ENCODE assay signal across 25 cellular contexts in the genomic region with DNA sequence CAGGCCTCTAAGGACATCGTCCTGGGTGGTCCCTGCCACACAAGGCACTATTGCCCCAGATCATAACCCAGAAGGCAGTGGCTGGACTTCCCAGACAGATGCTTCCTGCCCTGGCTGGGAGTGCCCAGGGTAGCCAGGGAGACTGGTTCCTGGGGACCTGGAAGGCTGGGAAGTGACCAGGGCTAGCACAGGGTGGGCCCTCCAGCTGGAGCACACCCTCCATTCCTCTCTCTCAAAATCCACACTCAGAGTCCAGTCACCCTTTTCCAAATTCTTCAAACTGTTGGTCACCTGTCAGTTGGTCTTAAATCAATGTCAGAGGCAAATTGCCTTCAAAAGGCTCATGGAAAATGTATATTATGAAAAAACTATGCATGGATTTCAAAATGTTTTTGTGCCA. TPM values are rescaled to one million over a fixed set of nuclear protein-coding genes. Genes with fewer than 3 reads are reported as not detected.
A peak's percentile ranks its signal among the peaks of the same experiment; 100 is the strongest.
DNase-seq lines count a peak whose midpoint lies in the region; ATAC-seq and TF ChIP-seq lines count a peak whose summit lies in the region.
"Had no signal": no experiment of that assay in that cellular context is flagged by ENCODE, and none has a peak within 500 bp of the region (broad histone marks: within the 10 kb centered on the region; RNA-seq: fewer than 3 reads in every experiment).

No MANE protein-coding gene starts in this region.

- dilution Hi-C loops in IMR-90 (cut with HindIII; ENCODE audit: low sequenced_read_pairs, unreplicated experiment): no loop called here

- H3K18ac ChIP-seq in IMR-90 (ENCODE audit: low read depth, low read length): no peak overlapping the region

- H3K27me3 ChIP-seq in IMR-90 (ENCODE audit: control insufficient read depth, insufficient read depth, low read length) (no peaks in the 10 kb centered on the region), sigmoid colon (no peaks in the 10 kb centered on the region)

- DNase-seq in EH (ENCODE audit: low read depth): peak; percentile 48
- DNase-seq in IMR-90: no peak
- DNase-seq in dermis blood vessel endothelial cell: peak; percentile 70
- DNase-seq in sigmoid colon: peak; percentile 50
- DNase-seq in effector memory CD8-positive, alpha-beta T cell: no peak
- DNase-seq in NCI-H345 (lab: John Stamatoyannopoulos, UW): no peak
- no peak for DNase-seq in germinal center (ENCODE audit: low spot score)
- DNase-seq: activated T-cell treated with anti-CD3 and anti-CD28 coated beads, Interleukin-2, amount 50 U/mL, for 24 hours; caudate nucleus; CD4-positive, alpha-beta T cell; cortex of kidney; DND-41; endodermal cell; GOT3; NCI-H187; NCI-H510A; stimulated activated naive B cell treated with anti-CD40 and anti-IgM and Interleukin-4, amounts not matched to agents 10 μg/mL and 1 μg/mL and 100 μg/mL, for 72 hours; substantia nigra had no signal

- no peak for TF ChIP-seq EP300 in sigmoid colon (IDR thresholded peaks at IDR 0.05)

- H3K9me3 Mint-ChIP-seq in effector memory CD8-positive, alpha-beta T cell: no peaks in the 10 kb centered on the region
- H3K9me3 Mint-ChIP-seq: activated T-cell treated with anti-CD3 and anti-CD28 coated beads, Interleukin-2, amount 50 U/mL, for 24 hours; CD4-positive, alpha-beta T cell; stimulated activated naive B cell treated with anti-CD40 and anti-IgM and Interleukin-4, amounts not matched to agents 10 μg/mL and 1 μg/mL and 100 μg/mL, for 72 hours; T-helper 1 cell treated with Interleukin-12 subunit alpha and Interleukin-12 subunit beta and Interleukin-4 antibody, amounts not matched to agents 30 μg/mL and 1 μg/mL, for 36 hours had no signal

- H4K8ac ChIP-seq in IMR-90 (ENCODE audit: low read depth in 2 of 2, low read length in 2 of 2): no peak overlapping the region; a peak in 1 of 4 replicates

- H3K36me3 ChIP-seq in IMR-90 (ENCODE audit: control insufficient read depth, insufficient read depth, low read length) (no peaks in the 10 kb centered on the region), sigmoid colon (no peaks in the 10 kb centered on the region)

- peak overlapping the region; percentile 9; the same call in 1 of the 2 replicates for H3K23ac ChIP-seq in IMR-90 (ENCODE audit: low read depth, low read length)

- no peak overlapping the region for H2BK20ac ChIP-seq in IMR-90 (ENCODE audit: low read depth, low read length)

- peaks cover 5% of the 10 kb centered on the region; the same call in 1 of the 2 replicates for H3K9me1 ChIP-seq in IMR-90 (ENCODE audit: insufficient read depth, low read length)

- H3K9me3 ChIP-seq in IMR-90 (ENCODE audit: control insufficient read depth, insufficient read depth, low read length) (peaks cover 3% of the 10 kb centered on the region), sigmoid colon (no peaks in the 10 kb centered on the region)
- H3K9me3 ChIP-seq: A549 had no signal

- no peak overlapping the region for H3K27ac ChIP-seq in IMR-90 (ENCODE audit: insufficient read depth, low read length)
- H3K27ac ChIP-seq in sigmoid colon: no peak overlapping the region
- H3K27ac ChIP-seq: A549, HL-60, SK-N-MC had no signal

- H2BK120ac ChIP-seq in IMR-90 (ENCODE audit: low read depth, low read length): peak overlapping the region; percentile 23; the same call in 1 of the 2 replicates

- H3K4me2 ChIP-seq in IMR-90 (ENCODE audit: low read depth, low read length): no peak overlapping the region
- H3K4me2 ChIP-seq: A549 had no signal

- H2BK5ac ChIP-seq in IMR-90 (ENCODE audit: low read depth, low read length, poor library complexity, severe bottlenecking): no peak overlapping the region

- no peaks in the 10 kb centered on the region for H4K20me1 ChIP-seq in IMR-90 (ENCODE audit: insufficient read depth, low read length)

- H3K4me1 Mint-ChIP-seq in effector memory CD8-positive, alpha-beta T cell (ENCODE audit: low read depth in 2 of 2): no peaks in the 10 kb centered on the region
- H3K4me1 Mint-ChIP-seq: endodermal cell; stimulated activated naive B cell treated with anti-CD40 and anti-IgM and Interleukin-4, amounts not matched to agents 10 μg/mL and 1 μg/mL and 100 μg/mL, for 72 hours had no signal

- no peak overlapping the region for H3K56ac ChIP-seq in IMR-90 (ENCODE audit: extremely low read depth, insufficient read depth, low read length)

- no peak overlapping the region for H3K9ac ChIP-seq in IMR-90 (ENCODE audit: low read depth, low read length)

- WGBS in IMR-90 (ENCODE audit: extremely low coverage in 2 of 2, insufficient read length in 1 of 2), 2 experiments: no CpG with 5 or more reads among the region's 1 CpG
- WGBS in sigmoid colon, 2 donors: 92 to 94% methylated on average over 1 of the region's 1 CpG

- H3K4me1 ChIP-seq in IMR-90 (ENCODE audit: control insufficient read depth, insufficient read depth, low read length): peaks cover 2% of the 10 kb centered on the region; the same call in 1 of the 2 replicates
- H3K4me1 ChIP-seq in sigmoid colon: no peaks in the 10 kb centered on the region
- H3K4me1 ChIP-seq: A549 had no signal

- peak overlapping the region; percentile 73 for H2AFZ ChIP-seq in IMR-90 (replicated peaks; ENCODE audit: low read length, poor library complexity)

- no peak for ATAC-seq in IMR-90 (ENCODE audit: low read depth)
- no peak for ATAC-seq in effector memory CD8-positive, alpha-beta T cell (replicated peaks)
- ATAC-seq in HG03280 (IDR thresholded peaks at IDR 0.05; ENCODE audit: unreplicated experiment): no peak
- ATAC-seq: A549; stimulated activated naive B cell treated with anti-CD40 and anti-IgM and Interleukin-4, amounts not matched to agents 10 μg/mL and 1 μg/mL and 100 μg/mL, for 72 hours had no signal

- no peaks in the 10 kb centered on the region for H3K79me1 ChIP-seq in IMR-90 (ENCODE audit: low read depth in 1 of 2, low read length in 2 of 2)

- intact Hi-C loops in IMR-90 (cut with micrococcal nuclease) (no loop called here), sigmoid colon (cut with DNase I) (no loop called here)

- TF ChIP-seq CTCF in IMR-90 (conservative IDR thresholded peaks at IDR 0.05; ENCODE audit: low read depth, low read length) (no peak), sigmoid colon (IDR thresholded peaks at IDR 0.05) (no peak)

- TF ChIP-seq POLR2A in IMR-90 (IDR thresholded peaks at IDR 0.05; ENCODE audit: low read depth, low read length): no peak
- TF ChIP-seq POLR2A in sigmoid colon (IDR thresholded peaks at IDR 0.05): no peak

- peaks cover 19 to 50% of the 10 kb centered on the region in 2 donors for H3K27me3 Mint-ChIP-seq in effector memory CD8-positive, alpha-beta T cell

- no peak overlapping the region for H3K4me3 Mint-ChIP-seq in effector memory CD8-positive, alpha-beta T cell
- H3K4me3 Mint-ChIP-seq: activated T-cell treated with anti-CD3 and anti-CD28 coated beads, Interleukin-2, amount 50 U/mL, for 24 hours; CD4-positive, alpha-beta T cell; endodermal cell; nephron; stimulated activated naive B cell treated with anti-CD40 and anti-IgM and Interleukin-4, amounts not matched to agents 10 μg/mL and 1 μg/mL and 100 μg/mL, for 72 hours; T-helper 1 cell treated with Interleukin-12 subunit alpha and Interleukin-12 subunit beta and Interleukin-4 antibody, amounts not matched to agents 30 μg/mL and 1 μg/mL, for 36 hours had no signal

- H3K36me3 Mint-ChIP-seq in effector memory CD8-positive, alpha-beta T cell (ENCODE audit: insufficient read depth): no peaks in the 10 kb centered on the region
- H3K36me3 Mint-ChIP-seq: stimulated activated naive B cell treated with anti-CD40 and anti-IgM and Interleukin-4, amounts not matched to agents 10 μg/mL and 1 μg/mL and 100 μg/mL, for 72 hours had no signal

- H3K4ac ChIP-seq in IMR-90 (ENCODE audit: low read depth, low read length): no peak overlapping the region

- H2BK15ac ChIP-seq in IMR-90 (ENCODE audit: low read depth, low read length): no peak overlapping the region

- H3K14ac ChIP-seq in IMR-90 (replicated peaks; ENCODE audit: low read depth, low read length): peak overlapping the region; percentile 29; the same call in 1 of the 2 replicates

- peak overlapping the region; percentile 65 for H2AK9ac ChIP-seq in IMR-90 (replicated peaks; ENCODE audit: low read depth, low read length, poor library complexity)

- no peak for TF ChIP-seq RAD21 in IMR-90 (IDR thresholded peaks at IDR 0.05; ENCODE audit: low read length)

- BruUV-seq in IMR-90 (replicated peaks; lab: Mats Ljungman, UMichigan): no TSS peak

- POLR2A ChIA-PET in IMR-90 (lab: Charles Lee; ENCODE audit: unreplicated experiment): no interaction called here

- H3K4me3 ChIP-seq in IMR-90 (ENCODE audit: insufficient read depth, low read depth, low read length) (no peak overlapping the region), sigmoid colon (no peak overlapping the region)
- H3K4me3 ChIP-seq: A549, SK-N-MC had no signal

- H4K91ac ChIP-seq in IMR-90 (ENCODE audit: insufficient read depth, low read depth, low read length): no peak overlapping the region

- CTCF ChIA-PET in IMR-90 (lab: Yijun Ruan, JAX): no interaction called here

- H3K27ac Mint-ChIP-seq in effector memory CD8-positive, alpha-beta T cell: no peak overlapping the region
- H3K27ac Mint-ChIP-seq: activated T-cell treated with anti-CD3 and anti-CD28 coated beads, Interleukin-2, amount 50 U/mL, for 24 hours; CD4-positive, alpha-beta T cell; endodermal cell; nephron; stimulated activated naive B cell treated with anti-CD40 and anti-IgM and Interleukin-4, amounts not matched to agents 10 μg/mL and 1 μg/mL and 100 μg/mL, for 72 hours; T-helper 1 cell treated with Interleukin-12 subunit alpha and Interleukin-12 subunit beta and Interleukin-4 antibody, amounts not matched to agents 30 μg/mL and 1 μg/mL, for 36 hours had no signal

- no peak overlapping the region for H4K5ac ChIP-seq in IMR-90 (ENCODE audit: low read depth, low read length)

- in situ Hi-C loops in IMR-90 (cut with MboI; ENCODE audit: low sequenced_read_pairs): no loop called here

- H2AK5ac ChIP-seq in IMR-90 (ENCODE audit: low read depth, low read length): no peak overlapping the region; the same call in 1 of the 2 replicates

TF ChIP-seq in IMR-90, 13 proteins besides CTCF, POLR2A, EP300 and RAD21 (continues in another document):
- TF ChIP-seq MAZ (IDR thresholded peaks at IDR 0.05; ENCODE audit: borderline replicate concordance, low read depth, low read length) (no peak), MXI1 (IDR thresholded peaks at IDR 0.05; ENCODE audit: borderline replicate concordance, low read depth, low read length) (no peak)

RNA-seq across cellular contexts. Expression of a gene that starts 11.6 kb away (rescaled TPM):
- total RNA-seq in IMR-90 (2012; rRNA removed): 927 and 997 TPM in 2 replicates
- polyA plus RNA-seq in IMR-90 (2012; rRNA removed): 1,040 and 1,386 TPM in 2 replicates
- 740 and 1,531 TPM in 2 replicates for polyA plus RNA-seq in IMR-90 (2012; cell fraction: cytosol; rRNA removed)
- 748 and 1,694 TPM in 2 replicates for polyA plus RNA-seq in IMR-90 (2012; cell fraction: nucleus; rRNA removed; ENCODE audit: low replicate concordance)
- 877 and 1,390 TPM in 2 replicates for total RNA-seq in dermis blood vessel endothelial cell
- total RNA-seq in sigmoid colon: 100 to 1,000 TPM; 298 to 445 (median 376) TPM
- polyA plus RNA-seq in sigmoid colon: 10 to 100 TPM; 19.2 to 58.0 (median 42.6) TPM

RNA-seq across cellular contexts. Expression of a gene that starts 42.3 kb away (rescaled TPM):
- total RNA-seq in IMR-90 (2012; rRNA removed): not detected in 2 replicates
- polyA plus RNA-seq in IMR-90 (2012; rRNA removed): not detected in 2 replicates
- polyA plus RNA-seq in IMR-90 (2012; cell fraction: cytosol; rRNA removed): 0.12 TPM in 1 of 2 replicates, not detected in the other
- polyA plus RNA-seq in IMR-90 (2012; cell fraction: nucleus; rRNA removed; ENCODE audit: low replicate concordance): not detected in 2 replicates
- 1.2 and 1.9 TPM in 2 replicates for total RNA-seq in dermis blood vessel endothelial cell
- 10 to 100 TPM in 1 of 4 donors, not detected in 3; 17.8 TPM for total RNA-seq in sigmoid colon
- 1 to 10 TPM in 1 of 3 donors, not detected in 2; 4.2 TPM for polyA plus RNA-seq in sigmoid colon
- total RNA-seq: CD4-positive, alpha-beta T cell; endodermal cell; ureter had no signal
- polyA plus RNA-seq: A549 had no signal

Comparison
In these comparisons a context has a peak if more than half of its experiments do, and no peak if none do; other contexts are left out.
1. DNase-seq: peak in EH (single experiment), dermis blood vessel endothelial cell (single experiment) and sigmoid colon (single experiment); none in IMR-90 (single experiment), effector memory CD8-positive, alpha-beta T cell (0 of 3), NCI-H345 (single experiment) and germinal center (single experiment).